In the genomic region with DNA sequence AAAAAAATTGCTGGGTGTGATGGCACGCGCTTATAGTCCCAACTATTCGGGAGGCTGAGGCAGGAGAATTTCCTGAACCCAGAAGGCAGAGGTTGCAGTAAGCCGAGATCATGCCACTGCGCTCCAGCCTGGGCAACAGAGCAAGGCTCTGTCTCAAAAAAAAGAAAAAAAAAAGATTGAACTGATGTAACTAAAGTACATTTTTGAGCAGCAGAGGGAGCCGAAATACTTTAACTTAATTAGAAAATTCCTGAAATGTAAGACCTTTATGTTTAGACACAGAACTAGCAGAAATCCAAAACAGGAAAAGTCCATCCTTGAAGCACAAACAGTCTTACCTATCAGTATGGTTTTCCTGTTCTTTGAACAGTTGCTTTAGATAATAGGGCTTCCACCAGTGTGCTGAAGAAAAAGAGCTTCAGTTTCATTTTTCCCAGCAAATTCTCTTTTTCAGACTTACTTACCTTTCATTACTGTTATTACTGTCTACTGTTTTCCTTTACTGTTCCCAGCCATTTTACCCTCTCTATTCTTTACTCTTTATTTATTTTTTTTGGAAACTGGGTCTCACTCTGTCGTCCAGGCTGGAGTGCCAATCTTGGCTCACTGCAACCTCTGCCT, we compare ENCODE assay signal across 8 cellular contexts. TPM values are rescaled to one million over a fixed set of nuclear protein-coding genes. Genes with fewer than 3 reads are reported as not detected.
DNase-seq lines count a peak whose midpoint lies in the region; TF ChIP-seq lines count a peak whose summit lies in the region.

No MANE protein-coding gene starts in this region.

- H3K4me1 Mint-ChIP-seq in mesothelial cell of epicardium = peaks cover 23% of the 10 kb centered on the region

- DNase-seq in DMS 273 (lab: John Stamatoyannopoulos, UW; ENCODE audit: unreplicated experiment) (peak; percentile 56), DMS 273 treated with DMSO at 0.1 percent for 48 hours (lab: John Stamatoyannopoulos, UW) (no peak), LHCN-M2 (ENCODE audit: low read depth) (peak; percentile 39), amniotic stem cell (lab: John Stamatoyannopoulos, UW) (peak; percentile 6), mesothelial cell of epicardium (ENCODE audit: low spot score in 2 of 2, unreplicated experiment in 2 of 2) (no peak), occipital lobe (lab: John Stamatoyannopoulos, UW) (no peak), caudate nucleus (lab: John Stamatoyannopoulos, UW) (no peak)
- DNase-seq in stimulated activated CD4-positive, alpha-beta T cell treated with anti-CD3 and anti-CD28 coated beads, Interleukin-12 subunit alpha, Interleukin-12 subunit beta, amount 100 ng/mL, for 4 hours = no peak

- H3K36me3 Mint-ChIP-seq in mesothelial cell of epicardium = peaks cover 15% of the 10 kb centered on the region

- H3K27me3 Mint-ChIP-seq in mesothelial cell of epicardium (ENCODE audit: low read depth) = no peaks in the 10 kb centered on the region

- no peaks in the 10 kb centered on the region for H3K9me3 Mint-ChIP-seq in mesothelial cell of epicardium

- H3K27ac ChIP-seq in caudate nucleus (ENCODE audit: low read depth, low read length) = no peak overlapping the region

- no peak for TF ChIP-seq CTCF in mesothelial cell of epicardium (IDR thresholded peaks at IDR 0.05; ENCODE audit: unreplicated experiment)

- peak overlapping the region; percentile 47 for H3K27ac Mint-ChIP-seq in mesothelial cell of epicardium

- no peak overlapping the region for H3K4me3 Mint-ChIP-seq in mesothelial cell of epicardium

RNA-seq across cellular contexts. Expression of gene ZNF609, which starts 33.4 kb away (rescaled TPM):
- total RNA-seq in LHCN-M2 (2014; rRNA removed) (12.5 and 13.1 TPM in 2 replicates), mesothelial cell of epicardium (75.4 to 77.1 TPM (median 76.0 TPM) in 3 replicates), occipital lobe (29.8 TPM)
- 8.9 TPM for polyA plus RNA-seq in LHCN-M2 (2012)

RNA-seq across cellular contexts. Expression of gene TRIP4, which starts 39.3 kb away (rescaled TPM):
- total RNA-seq in LHCN-M2 (2014; rRNA removed) (8.1 and 9.2 TPM in 2 replicates), mesothelial cell of epicardium (22.0 to 22.7 TPM (median 22.6 TPM) in 3 replicates), occipital lobe (14.0 TPM)
- 16.5 TPM for polyA plus RNA-seq in LHCN-M2 (2012)

RNA-seq across cellular contexts. Expression of gene PCLAF, which starts 45.7 kb away (rescaled TPM):
- total RNA-seq in LHCN-M2 (2014; rRNA removed) (87.3 and 126 TPM in 2 replicates), mesothelial cell of epicardium (13.8 to 16.6 TPM (median 14.2 TPM) in 3 replicates), occipital lobe (5.0 TPM)
- 97.3 TPM for polyA plus RNA-seq in LHCN-M2 (2012)

Comparison
In these comparisons a context has a peak if more than half of its experiments do, and no peak if none do; other contexts are left out.
1. DNase-seq: peak in DMS 273 (single experiment), LHCN-M2 (single experiment) and amniotic stem cell (single experiment); none in DMS 273 treated with DMSO at 0.1 percent for 48 hours (single experiment), mesothelial cell of epicardium (0 of 2), stimulated activated CD4-positive, alpha-beta T cell treated with anti-CD3 and anti-CD28 coated beads, Interleukin-12 subunit alpha, Interleukin-12 subunit beta, amount 100 ng/mL, for 4 hours (single experiment), occipital lobe (single experiment) and caudate nucleus (0 of 61).